In the genomic region with DNA sequence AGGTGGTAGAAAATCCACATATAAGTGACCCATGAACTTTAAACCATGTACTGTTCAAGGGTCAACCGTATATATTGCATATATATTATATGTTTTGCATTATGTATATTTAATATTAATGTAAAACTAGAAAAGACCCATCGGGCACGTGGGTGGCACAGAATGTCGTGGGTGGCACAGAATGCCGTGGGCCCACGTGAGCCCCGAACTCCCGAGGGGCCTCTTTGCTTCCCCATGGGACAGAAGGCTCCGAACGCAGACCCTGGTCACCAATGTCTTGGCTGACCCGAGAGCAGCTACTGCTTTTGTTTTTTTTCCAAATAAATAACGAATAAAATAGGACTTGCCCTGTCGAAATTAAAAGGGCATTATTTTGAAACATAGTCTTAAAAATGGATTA, we compare ENCODE assay signal across 24 cellular contexts.
"Had no signal": no experiment of that assay in that cellular context is flagged by ENCODE, and none has a peak within 500 bp of the region (broad histone marks: within the 10 kb centered on the region; RNA-seq: fewer than 3 reads in every experiment).

No MANE protein-coding gene starts in this region.

- H3K4me1 Mint-ChIP-seq: naive thymus-derived CD8-positive, alpha-beta T cell; stimulated activated naive CD8-positive, alpha-beta T cell treated with anti-CD3 and anti-CD28 coated beads, Interleukin-15, amount 100 ng/mL, for 72 hours had no signal

- H3K9me3 ChIP-seq: gastrocnemius medialis, left lung, pancreas, sigmoid colon, suprapubic skin, transverse colon, vagina had no signal

- DNase-seq: effector CD8-positive, alpha-beta T cell; foreskin fibroblast; gastrocnemius medialis; kidney; left lung; mammary epithelial cell; mesendoderm; naive thymus-derived CD8-positive, alpha-beta T cell; nephron progenitor cell; nucleus accumbens; pancreas; sigmoid colon; stimulated activated CD4-positive, alpha-beta T cell treated with anti-CD3 and anti-CD28 coated beads, Interleukin-2, amount 100 ng/mL, for 24 hours; stimulated activated CD4-positive, alpha-beta T cell treated with anti-CD3 and anti-CD28 coated beads, Interleukin-4, amount 100 ng/mL, for 24 hours; stimulated activated naive CD4-positive, alpha-beta T cell; stimulated activated naive CD8-positive, alpha-beta T cell treated with anti-CD3 and anti-CD28 coated beads, Interleukin-15, amount 100 ng/mL, for 72 hours; transverse colon had no signal

- H3K36me3 ChIP-seq: gastrocnemius medialis, left lung, pancreas, sigmoid colon, suprapubic skin, transverse colon, vagina had no signal

- H3K27me3 ChIP-seq: transverse colon, vagina had no signal

- H3K4me3 ChIP-seq: dorsolateral prefrontal cortex, gastrocnemius medialis, left lung, pancreas, sigmoid colon, suprapubic skin, transverse colon, vagina had no signal

- H3K4me1 ChIP-seq: gastrocnemius medialis, left lung, pancreas, sigmoid colon, suprapubic skin, transverse colon, vagina had no signal

- H3K27ac Mint-ChIP-seq: endodermal cell; naive thymus-derived CD8-positive, alpha-beta T cell; nephron progenitor cell; progenitor cell of endocrine pancreas; stimulated activated naive CD8-positive, alpha-beta T cell treated with anti-CD3 and anti-CD28 coated beads, Interleukin-15, amount 100 ng/mL, for 72 hours had no signal

- H3K9me3 Mint-ChIP-seq: endodermal cell had no signal

- H3K27ac ChIP-seq: dorsolateral prefrontal cortex, epithelial cell of prostate, gastrocnemius medialis, left lung, pancreas, sigmoid colon, suprapubic skin, transverse colon, vagina had no signal

- ATAC-seq: esophagus mucosa; gastrocnemius medialis; left lung; naive thymus-derived CD8-positive, alpha-beta T cell; pancreas; stimulated activated naive CD8-positive, alpha-beta T cell treated with anti-CD3 and anti-CD28 coated beads, Interleukin-15, amount 100 ng/mL, for 72 hours had no signal

- H3K4me3 Mint-ChIP-seq: endodermal cell; naive thymus-derived CD8-positive, alpha-beta T cell; nephron progenitor cell; stimulated activated naive CD8-positive, alpha-beta T cell treated with anti-CD3 and anti-CD28 coated beads, Interleukin-15, amount 100 ng/mL, for 72 hours had no signal
